In the genomic region with DNA sequence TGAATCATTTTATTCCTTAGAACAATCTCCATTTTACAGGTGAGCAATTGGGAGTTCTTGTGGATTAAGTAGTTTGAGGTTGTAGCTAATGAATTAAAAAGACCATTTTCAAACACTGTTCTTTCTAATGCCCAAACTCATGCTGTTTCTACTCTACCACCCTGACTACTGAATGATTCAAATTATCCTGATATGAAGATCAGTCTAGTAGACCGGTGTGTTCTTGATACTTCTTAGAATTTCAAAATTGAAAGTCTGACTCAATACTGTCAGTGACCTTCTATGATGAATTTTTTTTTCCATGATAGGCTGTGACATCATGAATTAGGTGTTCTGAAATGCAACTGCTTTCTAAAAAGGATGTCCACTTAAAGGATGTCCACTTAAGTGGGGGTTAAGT, we compare ENCODE assay signal across 23 cellular contexts.
DNase-seq lines count a peak whose midpoint lies in the region; ATAC-seq lines count a peak whose summit lies in the region.
"Had no signal": no experiment of that assay in that cellular context is flagged by ENCODE, and none has a peak within 500 bp of the region (broad histone marks: within the 10 kb centered on the region; RNA-seq: fewer than 3 reads in every experiment).

No MANE protein-coding gene starts in this region.

- ATAC-seq in activated CD4-positive, CD25-positive, alpha-beta regulatory T cell treated with anti-CD3 and anti-CD28 coated beads, Interleukin-2, amount 50 U/mL, for 24 hours, result peak; percentile 76 to 77
- peak; percentile 83 to 97 for ATAC-seq in activated naive CD4-positive, alpha-beta T cell treated with anti-CD3 and anti-CD28 coated beads, Interleukin-2, amount 50 U/mL, for 72 hours
- peak; percentile 85 for ATAC-seq in stimulated activated effector memory CD8-positive, alpha-beta T cell treated with anti-CD3 and anti-CD28 coated beads, Interleukin-12 subunit alpha, Interleukin-12 subunit beta, amount 100 ng/mL, for 72 hours
- ATAC-seq in GM18868 (IDR thresholded peaks at IDR 0.05; ENCODE audit: unreplicated experiment), result no peak
- ATAC-seq: CD8-positive, alpha-beta T cell had no signal

- H3K27ac Mint-ChIP-seq in activated naive CD4-positive, alpha-beta T cell treated with anti-CD3 and anti-CD28 coated beads, Interleukin-2, amount 50 U/mL, for 72 hours, result no peak overlapping the region
- no peak overlapping the region for H3K27ac Mint-ChIP-seq in stimulated activated effector memory CD8-positive, alpha-beta T cell treated with anti-CD3 and anti-CD28 coated beads, Interleukin-12 subunit alpha, Interleukin-12 subunit beta, amount 100 ng/mL, for 72 hours
- H3K27ac Mint-ChIP-seq: B cell; CD8-positive, alpha-beta T cell had no signal

- peaks cover 6 to 14% of the 10 kb centered on the region in 2 donors for H3K36me3 Mint-ChIP-seq in activated naive CD4-positive, alpha-beta T cell treated with anti-CD3 and anti-CD28 coated beads, Interleukin-2, amount 50 U/mL, for 72 hours
- H3K36me3 Mint-ChIP-seq in stimulated activated effector memory CD8-positive, alpha-beta T cell treated with anti-CD3 and anti-CD28 coated beads, Interleukin-12 subunit alpha, Interleukin-12 subunit beta, amount 100 ng/mL, for 72 hours, result no peaks in the 10 kb centered on the region
- H3K36me3 Mint-ChIP-seq: CD8-positive, alpha-beta T cell had no signal

- no peak overlapping the region for H3K4me3 Mint-ChIP-seq in stimulated activated effector memory CD8-positive, alpha-beta T cell treated with anti-CD3 and anti-CD28 coated beads, Interleukin-12 subunit alpha, Interleukin-12 subunit beta, amount 100 ng/mL, for 72 hours
- H3K4me3 Mint-ChIP-seq: B cell; CD8-positive, alpha-beta T cell had no signal

- no peaks in the 10 kb centered on the region for H3K4me1 Mint-ChIP-seq in stimulated activated effector memory CD8-positive, alpha-beta T cell treated with anti-CD3 and anti-CD28 coated beads, Interleukin-12 subunit alpha, Interleukin-12 subunit beta, amount 100 ng/mL, for 72 hours

- peaks cover 8 to 15% of the 10 kb centered on the region in 2 donors for H3K9me3 Mint-ChIP-seq in activated naive CD4-positive, alpha-beta T cell treated with anti-CD3 and anti-CD28 coated beads, Interleukin-2, amount 50 U/mL, for 72 hours
- H3K9me3 Mint-ChIP-seq in stimulated activated effector memory CD8-positive, alpha-beta T cell treated with anti-CD3 and anti-CD28 coated beads, Interleukin-12 subunit alpha, Interleukin-12 subunit beta, amount 100 ng/mL, for 72 hours, result peaks cover 14% of the 10 kb centered on the region
- H3K9me3 Mint-ChIP-seq: CD8-positive, alpha-beta T cell had no signal

- no peak for DNase-seq in activated CD4-positive, CD25-positive, alpha-beta regulatory T cell (lab: John Stamatoyannopoulos, UW)
- no peak for DNase-seq in activated naive CD4-positive, alpha-beta T cell treated with anti-CD3 and anti-CD28 coated beads, Interleukin-2, amount 50 U/mL, for 72 hours (ENCODE audit: low spot score in 2 of 2)
- DNase-seq in activated naive CD4-positive, alpha-beta T cell (lab: John Stamatoyannopoulos, UW), result no peak
- DNase-seq in stimulated activated effector memory CD8-positive, alpha-beta T cell treated with anti-CD3 and anti-CD28 coated beads, Interleukin-12 subunit alpha, Interleukin-12 subunit beta, amount 100 ng/mL, for 72 hours (ENCODE audit: low spot score in 2 of 2), result no peak
- no peak for DNase-seq in DMS 273 (lab: John Stamatoyannopoulos, UW; ENCODE audit: unreplicated experiment)
- DNase-seq: Caco-2; CD8-positive, alpha-beta T cell; DMS 273 treated with DMSO at 0.1 percent for 48 hours; DMS79; EL; GDM1; HCEC 1CT; NCI-H1092; NCI-H1417 treated with DMSO at 0.1 percent for 48 hours; NCI-H1694 treated with DMSO at 0.1 percent for 48 hours; NCI-H2081; NCI-H2227 treated with DMSO at 0.1 percent for 48 hours; NCI-H526 treated with DMSO at 0.1 percent for 48 hours; Right ventricle myocardium superior; RPMI8226 had no signal
